In the genomic region with DNA sequence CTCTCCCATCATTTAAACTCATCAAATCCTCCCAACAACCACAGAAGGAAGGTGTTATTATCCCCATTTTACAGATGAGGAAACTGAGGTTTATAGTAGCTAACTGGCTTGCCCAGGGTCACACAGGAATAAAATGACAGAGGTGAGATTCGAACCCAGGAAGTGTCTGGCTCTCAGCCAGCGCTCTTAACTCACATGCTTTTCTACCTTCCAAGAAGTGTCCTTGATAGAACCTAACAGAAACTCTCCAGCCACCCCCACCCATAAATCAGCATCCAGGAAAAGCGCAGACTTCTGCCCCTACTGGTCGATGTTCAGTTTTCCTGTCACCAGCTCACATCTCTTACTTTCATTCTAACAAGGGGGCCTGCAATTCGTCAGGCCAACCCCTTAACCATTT, we compare ENCODE assay signal across 11 cellular contexts. TPM values are rescaled to one million over a fixed set of nuclear protein-coding genes. Genes with fewer than 3 reads are reported as not detected.
DNase-seq lines count a peak whose midpoint lies in the region; ATAC-seq, FAIRE-seq and TF ChIP-seq lines count a peak whose summit lies in the region.
"Had no signal": no experiment of that assay in that cellular context is flagged by ENCODE, and none has a peak within 500 bp of the region (broad histone marks: within the 10 kb centered on the region; RNA-seq: fewer than 3 reads in every experiment).

No MANE protein-coding gene starts in this region.

- no peak for FAIRE-seq in D721Med (lab: Jason Lieb, UNC)

- POLR2A ChIA-PET in WTC11 (lab: Charles Lee): interaction anchor here (0.6 kb wide), 1 partner anchor 75 kb away, joined by 3 read pairs; no protein-coding TSS in a partner anchor

- H3K4me3 Mint-ChIP-seq in WTC11 (no peak overlapping the region), memory B cell (no peak overlapping the region)

- intact Hi-C loops in cardiac septum (cut with DNase I) (no loop called here), posterior vena cava (cut with DNase I) (no loop called here)

- DNase-seq in D721Med (ENCODE audit: insufficient read length, low spot score) (no peak), HFF-Myc (ENCODE audit: extremely low read depth, low read depth) (no peak), WTC11 (ENCODE audit: low spot score) (peak; percentile 34), memory B cell (ENCODE audit: low spot score in 2 of 2) (no peak), NCI-H1417 (lab: John Stamatoyannopoulos, UW) (no peak), cardiac septum (ENCODE audit: low spot score) (no peak), posterior vena cava (ENCODE audit: low spot score) (no peak)
- DNase-seq in stimulated activated CD4-positive, alpha-beta T cell treated with anti-CD3 and anti-CD28 coated beads, Interleukin-12 subunit alpha, Interleukin-12 subunit beta, amount 100 ng/mL, for 4 hours: no peak
- DNase-seq: NCI-H2171 treated with DMSO at 0.1 percent for 48 hours, T1000, upper lobe of left lung had no signal

- H3K27ac Mint-ChIP-seq in WTC11 (peak overlapping the region; percentile 11; the same call in 1 of the 2 replicates), memory B cell (no peak overlapping the region)

- ATAC-seq in WTC11: no peak; the same call in 1 of the 2 replicates
- peak; percentile 45 for ATAC-seq in memory B cell (ENCODE audit: low read depth)

- H3K4me3 ChIP-seq in HFF-Myc (replicated peaks; ENCODE audit: low read depth, low read length): no peak overlapping the region
- H3K4me3 ChIP-seq: upper lobe of left lung had no signal

- peaks cover 56% of the 10 kb centered on the region for H3K4me1 Mint-ChIP-seq in WTC11
- peaks cover 3% of the 10 kb centered on the region for H3K4me1 Mint-ChIP-seq in memory B cell

- TF ChIP-seq CTCF in D721Med (IDR thresholded peaks at IDR 0.05; ENCODE audit: insufficient read depth, missing control alignments) (peak; percentile 4), HFF-Myc (IDR thresholded peaks at IDR 0.05; ENCODE audit: low read depth, low read length, missing control alignments) (peak; percentile 30), WTC11 (IDR thresholded peaks at IDR 0.05) (no peak)

- H3K36me3 Mint-ChIP-seq in WTC11 (peaks cover 48% of the 10 kb centered on the region), memory B cell (no peaks in the 10 kb centered on the region)

- CTCF ChIA-PET in WTC11 (lab: Charles Lee): interaction anchor here (0.5 to 4.2 kb wide), 13 partner anchors 8 to 543 kb away, joined by 3 to 35 read pairs (median 5); no protein-coding TSS in a partner anchor

- no peaks in the 10 kb centered on the region for H3K27me3 Mint-ChIP-seq in WTC11 (ENCODE audit: low read depth)
- H3K27me3 Mint-ChIP-seq in memory B cell: peaks cover 9% of the 10 kb centered on the region

- H3K9me3 Mint-ChIP-seq in WTC11 (no peaks in the 10 kb centered on the region), memory B cell (no peaks in the 10 kb centered on the region)

TF ChIP-seq in WTC11, 78 proteins besides CTCF, POLR2A, EP300 and RAD21:
- TF ChIP-seq GTF2I (CRISPR knock-in tag; conservative IDR thresholded peaks at IDR 0.05): peak; percentile 91
- TF ChIP-seq, protein P1, sequence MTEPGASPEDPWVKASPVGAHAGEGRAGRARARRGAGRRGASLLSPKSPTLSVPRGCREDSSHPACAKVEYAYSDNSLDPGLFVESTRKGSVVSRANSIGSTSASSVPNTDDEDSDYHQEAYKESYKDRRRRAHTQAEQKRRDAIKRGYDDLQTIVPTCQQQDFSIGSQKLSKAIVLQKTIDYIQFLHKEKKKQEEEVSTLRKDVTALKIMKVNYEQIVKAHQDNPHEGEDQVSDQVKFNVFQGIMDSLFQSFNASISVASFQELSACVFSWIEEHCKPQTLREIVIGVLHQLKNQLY (CRISPR knock-in tag; IDR thresholded peaks at IDR 0.05): no peak
- no peak for TF ChIP-seq PRRX2 (CRISPR knock-in tag; IDR thresholded peaks at IDR 0.05)

RNA-seq across cellular contexts. Expression of a gene that starts 51.7 kb away (rescaled TPM):
- total RNA-seq in WTC11 (2021) (0.18 to 0.39 TPM (median 0.37 TPM) in 3 replicates), cardiac septum (not detected), posterior vena cava (not detected)

RNA-seq across cellular contexts. Expression of a gene that starts 52.9 kb away (rescaled TPM):
- 59.1 to 72.9 TPM (median 66.0 TPM) in 3 replicates for total RNA-seq in WTC11 (2021)
- 4.3 TPM for total RNA-seq in cardiac septum
- 10 to 100 TPM; 17.9 to 22.9 TPM for total RNA-seq in posterior vena cava
